Comparison of ENCODE assay signal across 9 cellular contexts in the genomic region with DNA sequence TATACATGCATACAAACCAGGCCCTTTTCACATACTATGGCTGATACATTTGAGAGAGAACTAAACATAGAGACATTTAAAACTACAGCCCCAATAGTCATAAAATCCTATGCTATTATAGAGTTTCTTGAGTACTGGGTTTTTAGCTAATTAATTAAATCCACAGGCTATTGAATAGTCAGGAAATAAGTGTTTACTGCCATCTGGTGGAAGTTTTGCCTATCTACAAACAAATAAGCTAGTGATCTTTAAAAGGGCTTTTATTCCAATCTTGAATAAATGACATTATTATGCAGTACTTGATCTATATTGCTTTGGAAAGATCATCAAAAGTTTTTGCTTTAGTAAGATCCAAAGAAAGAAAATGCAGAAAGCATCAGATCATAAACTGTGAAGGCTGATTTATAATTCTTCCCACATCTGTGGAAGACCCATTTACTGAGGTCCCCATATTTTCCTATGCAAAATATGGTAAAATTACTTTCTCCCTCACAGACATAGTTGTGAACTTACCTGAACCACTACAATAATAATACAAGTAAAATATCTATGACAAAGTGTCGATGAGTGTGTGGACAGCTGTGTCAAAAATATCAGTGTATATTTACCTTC.
DNase-seq lines count a peak whose midpoint lies in the region; ATAC-seq, FAIRE-seq and TF ChIP-seq lines count a peak whose summit lies in the region.
"Had no signal": no experiment of that assay in that cellular context is flagged by ENCODE, and none has a peak within 500 bp of the region (broad histone marks: within the 10 kb centered on the region; RNA-seq: fewer than 3 reads in every experiment).

No MANE protein-coding gene starts in this region.

- H3K4me1 Mint-ChIP-seq in mesothelial cell of epicardium: peaks cover 27% of the 10 kb centered on the region
- peaks cover 18% of the 10 kb centered on the region for H3K4me1 Mint-ChIP-seq in activated naive CD8-positive, alpha-beta T cell treated with anti-CD3 and anti-CD28 coated beads, Interleukin-2, amount 50 U/mL, for 24 hours

- peaks cover 5% of the 10 kb centered on the region for H3K9me3 Mint-ChIP-seq in mesothelial cell of epicardium
- H3K9me3 Mint-ChIP-seq in activated naive CD8-positive, alpha-beta T cell treated with anti-CD3 and anti-CD28 coated beads, Interleukin-2, amount 50 U/mL, for 24 hours: no peaks in the 10 kb centered on the region

- H3K27ac ChIP-seq in A549 (no peak overlapping the region), breast epithelium (no peak overlapping the region)

- H3K36me3 Mint-ChIP-seq in mesothelial cell of epicardium: peaks cover 15% of the 10 kb centered on the region
- H3K36me3 Mint-ChIP-seq in activated naive CD8-positive, alpha-beta T cell treated with anti-CD3 and anti-CD28 coated beads, Interleukin-2, amount 50 U/mL, for 24 hours (ENCODE audit: low read depth): peaks cover 25% of the 10 kb centered on the region

- peak; percentile 93 for FAIRE-seq in A549 (lab: Jason Lieb, UNC)
- FAIRE-seq: colon had no signal

- no peaks in the 10 kb centered on the region for H3K27me3 Mint-ChIP-seq in mesothelial cell of epicardium (ENCODE audit: low read depth)
- no peaks in the 10 kb centered on the region for H3K27me3 Mint-ChIP-seq in activated naive CD8-positive, alpha-beta T cell treated with anti-CD3 and anti-CD28 coated beads, Interleukin-2, amount 50 U/mL, for 24 hours

- H3K27me3 ChIP-seq in GM06990 (replicated peaks; ENCODE audit: control insufficient read depth, insufficient read depth, low read length) (no peaks in the 10 kb centered on the region), breast epithelium (no peaks in the 10 kb centered on the region)

- CTCF ChIA-PET in A549 (lab: Yijun Ruan, JAX): interaction anchor here (0.6 to 3.0 kb wide), 41 partner anchors 9 to 613 kb away, joined by 3 to 18 read pairs (median 4); a partner anchor contains a TSS

- no peaks in the 10 kb centered on the region for H3K9me3 ChIP-seq in A549
- no peaks in the 10 kb centered on the region for H3K9me3 ChIP-seq in breast epithelium

- TF ChIP-seq EP300 in A549 (IDR thresholded peaks at IDR 0.05): no peak

- TF ChIP-seq CTCF in A549 (IDR thresholded peaks at IDR 0.05): peak; percentile 86
- peak; percentile 41 for TF ChIP-seq CTCF in GM06990 (IDR thresholded peaks at IDR 0.05; ENCODE audit: insufficient read depth, low read length, poor library complexity, severe bottlenecking)
- peak; percentile 13 to 57 (median 49) for TF ChIP-seq CTCF in breast epithelium (IDR thresholded peaks at IDR 0.05)
- TF ChIP-seq CTCF in mesothelial cell of epicardium (IDR thresholded peaks at IDR 0.05; ENCODE audit: unreplicated experiment): peak; percentile 68

- TF ChIP-seq POLR2A in A549 (IDR thresholded peaks at IDR 0.05; ENCODE audit: low read length) (no peak), breast epithelium (IDR thresholded peaks at IDR 0.05) (no peak)

- H3K4me1 ChIP-seq in A549 (peaks cover 24% of the 10 kb centered on the region), breast epithelium (peaks cover 0 to 8% of the 10 kb centered on the region in 2 donors)

- intact Hi-C loops in breast epithelium (cut with DNase I; ENCODE audit: low total_unique reads): no loop called here

- H3K4me2 ChIP-seq in A549: no peak overlapping the region

- no peak overlapping the region for H3K4me3 Mint-ChIP-seq in mesothelial cell of epicardium
- no peak overlapping the region for H3K4me3 Mint-ChIP-seq in activated naive CD8-positive, alpha-beta T cell treated with anti-CD3 and anti-CD28 coated beads, Interleukin-2, amount 50 U/mL, for 24 hours

- 35% methylated on average over 1 of the region's 1 CpG for WGBS in A549 (ENCODE audit: missing lambda C conversion rate)

- ATAC-seq in A549: peak; percentile 39 to 72; a peak in 3 of 6 replicates
- ATAC-seq in activated naive CD8-positive, alpha-beta T cell treated with anti-CD3 and anti-CD28 coated beads, Interleukin-2, amount 50 U/mL, for 24 hours: no peak

- peak overlapping the region; percentile 21 for H3K27ac Mint-ChIP-seq in mesothelial cell of epicardium
- H3K27ac Mint-ChIP-seq in activated naive CD8-positive, alpha-beta T cell treated with anti-CD3 and anti-CD28 coated beads, Interleukin-2, amount 50 U/mL, for 24 hours: no peak overlapping the region

- DNase-seq in A549 (ENCODE audit: low read depth in 1 of 2, low spot score in 1 of 2) (peak; percentile 16 to 58), GM06990 (ENCODE audit: extremely low read depth, insufficient read length) (no peak), NCI-H446 (lab: John Stamatoyannopoulos, UW) (peak; percentile 23 to 52), breast epithelium (ENCODE audit: low spot score in 2 of 2) (no peak), mesothelial cell of epicardium (ENCODE audit: low spot score in 2 of 2, unreplicated experiment in 2 of 2) (no peak), NCI-H2227 treated with DMSO at 0.1 percent for 48 hours (lab: John Stamatoyannopoulos, UW) (no peak), nucleus accumbens (lab: John Stamatoyannopoulos, UW) (no peak)
- no peak for DNase-seq in activated naive CD8-positive, alpha-beta T cell treated with anti-CD3 and anti-CD28 coated beads, Interleukin-2, amount 50 U/mL, for 24 hours

- POLR2A ChIA-PET in A549 (lab: Yijun Ruan, JAX): interaction anchor here (1.0 kb wide), 1 partner anchor 582 kb away, joined by 3 read pairs; no protein-coding TSS in a partner anchor

- peak; percentile 79 to 88 for TF ChIP-seq RAD21 in A549 (conservative IDR thresholded peaks at IDR 0.05 in 1 of 2, IDR thresholded peaks at IDR 0.05 in 1 of 2)

- peaks cover 2% of the 10 kb centered on the region; the same call in 1 of the 2 replicates for H3K36me3 ChIP-seq in GM06990 (ENCODE audit: control insufficient read depth, insufficient read depth, low read length)
- no peaks in the 10 kb centered on the region for H3K36me3 ChIP-seq in breast epithelium

- H3K4me3 ChIP-seq in A549: no peak overlapping the region
- no peak overlapping the region for H3K4me3 ChIP-seq in GM06990 (replicated peaks; ENCODE audit: low read depth, low read length)
- no peak overlapping the region for H3K4me3 ChIP-seq in breast epithelium

TF ChIP-seq in A549, 52 proteins besides CTCF, POLR2A, EP300 and RAD21:
- no peak for TF ChIP-seq KDM5A (IDR thresholded peaks at IDR 0.05)
- TF ChIP-seq SMC3 (IDR thresholded peaks at IDR 0.05): peak; percentile 82

Comparison
In these comparisons a context has a peak if more than half of its experiments do, and no peak if none do; other contexts are left out.
1. DNase-seq: peak in A549 (2 of 2) and NCI-H446 (2 of 2); none in GM06990 (single experiment), breast epithelium (0 of 2), mesothelial cell of epicardium (0 of 2), activated naive CD8-positive, alpha-beta T cell treated with anti-CD3 and anti-CD28 coated beads, Interleukin-2, amount 50 U/mL, for 24 hours (single experiment), NCI-H2227 treated with DMSO at 0.1 percent for 48 hours (single experiment) and nucleus accumbens (0 of 56).
2. Peak in every context shown above with its lines, with median percentiles within 50 percentile points of each other: CTCF ChIP-seq.